ENCODE assay signal across 2 cellular contexts in the genomic region with DNA sequence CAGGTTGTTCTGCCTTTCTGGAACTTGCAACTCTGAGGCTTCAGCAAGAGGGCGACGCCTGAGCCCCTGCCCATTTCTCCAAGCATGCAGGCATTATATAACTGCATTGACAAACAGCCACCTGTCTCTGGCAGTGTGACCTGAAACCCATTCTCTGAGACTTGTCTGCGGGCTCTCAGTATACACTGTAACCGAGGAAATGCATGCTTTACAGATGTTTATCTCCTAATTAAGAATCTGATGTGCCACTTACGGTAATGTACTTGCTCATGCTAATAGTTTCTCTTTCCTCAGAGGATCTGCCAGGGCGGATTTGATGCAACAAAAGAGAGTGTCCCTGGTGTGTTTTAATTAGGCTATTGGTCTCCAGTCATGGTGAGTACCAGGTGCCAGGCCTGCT.
TF ChIP-seq lines count a peak whose summit lies in the region.

No MANE protein-coding gene starts in this region.

TF ChIP-seq in SK-N-SH treated with all-trans-retinoic acid at 6 μM for 48 hours, 23 proteins besides CTCF, POLR2A, EP300 and RAD21 (continued from another document):
- no peak for TF ChIP-seq TSHZ2 (CRISPR knock-in tag; IDR thresholded peaks at IDR 0.05)

TF ChIP-seq in GM23338, 12 proteins besides CTCF, POLR2A, EP300 and RAD21 (continued from another document):
- TF ChIP-seq NANOG (IDR thresholded peaks at IDR 0.05; ENCODE audit: borderline replicate concordance) (no peak), ZNF114 (CRISPR knock-in tag; IDR thresholded peaks at IDR 0.05) (no peak), STAT1 (IDR thresholded peaks at IDR 0.05; ENCODE audit: unreplicated experiment) (no peak), EZH2phosphoT487 (IDR thresholded peaks at IDR 0.05; ENCODE audit: unreplicated experiment) (no peak), CREB1 (CRISPR knock-in tag; IDR thresholded peaks at IDR 0.05; ENCODE audit: low read depth) (no peak), ZNF331 (CRISPR knock-in tag; IDR thresholded peaks at IDR 0.05; ENCODE audit: low read depth) (no peak), EZH2 (IDR thresholded peaks at IDR 0.05; ENCODE audit: low read depth, unreplicated experiment) (no peak)
- TF ChIP-seq, protein P1, sequence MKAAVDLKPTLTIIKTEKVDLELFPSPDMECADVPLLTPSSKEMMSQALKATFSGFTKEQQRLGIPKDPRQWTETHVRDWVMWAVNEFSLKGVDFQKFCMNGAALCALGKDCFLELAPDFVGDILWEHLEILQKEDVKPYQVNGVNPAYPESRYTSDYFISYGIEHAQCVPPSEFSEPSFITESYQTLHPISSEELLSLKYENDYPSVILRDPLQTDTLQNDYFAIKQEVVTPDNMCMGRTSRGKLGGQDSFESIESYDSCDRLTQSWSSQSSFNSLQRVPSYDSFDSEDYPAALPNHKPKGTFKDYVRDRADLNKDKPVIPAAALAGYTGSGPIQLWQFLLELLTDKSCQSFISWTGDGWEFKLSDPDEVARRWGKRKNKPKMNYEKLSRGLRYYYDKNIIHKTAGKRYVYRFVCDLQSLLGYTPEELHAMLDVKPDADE (IDR thresholded peaks at IDR 0.05): no peak
- TF ChIP-seq, protein P2, sequence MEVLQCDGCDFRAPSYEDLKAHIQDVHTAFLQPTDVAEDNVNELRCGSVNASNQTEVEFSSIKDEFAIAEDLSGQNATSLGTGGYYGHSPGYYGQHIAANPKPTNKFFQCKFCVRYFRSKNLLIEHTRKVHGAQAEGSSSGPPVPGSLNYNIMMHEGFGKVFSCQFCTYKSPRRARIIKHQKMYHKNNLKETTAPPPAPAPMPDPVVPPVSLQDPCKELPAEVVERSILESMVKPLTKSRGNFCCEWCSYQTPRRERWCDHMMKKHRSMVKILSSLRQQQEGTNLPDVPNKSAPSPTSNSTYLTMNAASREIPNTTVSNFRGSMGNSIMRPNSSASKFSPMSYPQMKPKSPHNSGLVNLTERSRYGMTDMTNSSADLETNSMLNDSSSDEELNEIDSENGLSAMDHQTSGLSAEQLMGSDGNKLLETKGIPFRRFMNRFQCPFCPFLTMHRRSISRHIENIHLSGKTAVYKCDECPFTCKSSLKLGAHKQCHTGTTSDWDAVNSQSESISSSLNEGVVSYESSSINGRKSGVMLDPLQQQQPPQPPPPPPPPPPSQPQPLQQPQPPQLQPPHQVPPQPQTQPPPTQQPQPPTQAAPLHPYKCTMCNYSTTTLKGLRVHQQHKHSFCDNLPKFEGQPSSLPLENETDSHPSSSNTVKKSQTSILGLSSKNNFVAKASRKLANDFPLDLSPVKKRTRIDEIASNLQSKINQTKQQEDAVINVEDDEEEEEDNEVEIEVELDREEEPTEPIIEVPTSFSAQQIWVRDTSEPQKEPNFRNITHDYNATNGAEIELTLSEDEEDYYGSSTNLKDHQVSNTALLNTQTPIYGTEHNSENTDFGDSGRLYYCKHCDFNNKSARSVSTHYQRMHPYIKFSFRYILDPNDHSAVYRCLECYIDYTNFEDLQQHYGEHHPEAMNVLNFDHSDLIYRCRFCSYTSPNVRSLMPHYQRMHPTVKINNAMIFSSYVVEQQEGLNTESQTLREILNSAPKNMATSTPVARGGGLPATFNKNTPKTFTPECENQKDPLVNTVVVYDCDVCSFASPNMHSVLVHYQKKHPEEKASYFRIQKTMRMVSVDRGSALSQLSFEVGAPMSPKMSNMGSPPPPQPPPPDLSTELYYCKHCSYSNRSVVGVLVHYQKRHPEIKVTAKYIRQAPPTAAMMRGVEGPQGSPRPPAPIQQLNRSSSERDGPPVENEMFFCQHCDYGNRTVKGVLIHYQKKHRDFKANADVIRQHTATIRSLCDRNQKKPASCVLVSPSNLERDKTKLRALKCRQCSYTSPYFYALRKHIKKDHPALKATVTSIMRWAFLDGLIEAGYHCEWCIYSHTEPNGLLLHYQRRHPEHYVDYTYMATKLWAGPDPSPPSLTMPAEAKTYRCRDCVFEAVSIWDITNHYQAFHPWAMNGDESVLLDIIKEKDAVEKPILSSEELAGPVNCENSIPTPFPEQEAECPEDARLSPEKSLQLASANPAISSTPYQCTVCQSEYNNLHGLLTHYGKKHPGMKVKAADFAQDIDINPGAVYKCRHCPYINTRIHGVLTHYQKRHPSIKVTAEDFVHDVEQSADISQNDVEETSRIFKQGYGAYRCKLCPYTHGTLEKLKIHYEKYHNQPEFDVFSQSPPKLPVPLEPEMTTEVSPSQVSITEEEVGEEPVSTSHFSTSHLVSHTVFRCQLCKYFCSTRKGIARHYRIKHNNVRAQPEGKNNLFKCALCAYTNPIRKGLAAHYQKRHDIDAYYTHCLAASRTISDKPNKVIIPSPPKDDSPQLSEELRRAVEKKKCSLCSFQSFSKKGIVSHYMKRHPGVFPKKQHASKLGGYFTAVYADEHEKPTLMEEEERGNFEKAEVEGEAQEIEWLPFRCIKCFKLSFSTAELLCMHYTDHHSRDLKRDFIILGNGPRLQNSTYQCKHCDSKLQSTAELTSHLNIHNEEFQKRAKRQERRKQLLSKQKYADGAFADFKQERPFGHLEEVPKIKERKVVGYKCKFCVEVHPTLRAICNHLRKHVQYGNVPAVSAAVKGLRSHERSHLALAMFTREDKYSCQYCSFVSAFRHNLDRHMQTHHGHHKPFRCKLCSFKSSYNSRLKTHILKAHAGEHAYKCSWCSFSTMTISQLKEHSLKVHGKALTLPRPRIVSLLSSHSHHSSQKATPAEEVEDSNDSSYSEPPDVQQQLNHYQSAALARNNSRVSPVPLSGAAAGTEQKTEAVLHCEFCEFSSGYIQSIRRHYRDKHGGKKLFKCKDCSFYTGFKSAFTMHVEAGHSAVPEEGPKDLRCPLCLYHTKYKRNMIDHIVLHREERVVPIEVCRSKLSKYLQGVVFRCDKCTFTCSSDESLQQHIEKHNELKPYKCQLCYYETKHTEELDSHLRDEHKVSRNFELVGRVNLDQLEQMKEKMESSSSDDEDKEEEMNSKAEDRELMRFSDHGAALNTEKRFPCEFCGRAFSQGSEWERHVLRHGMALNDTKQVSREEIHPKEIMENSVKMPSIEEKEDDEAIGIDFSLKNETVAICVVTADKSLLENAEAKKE (CRISPR knock-in tag; IDR thresholded peaks at IDR 0.05): no peak
TF ChIP-seq in GM23338: peak in this region for 0.
